In genomic region chr2:131363703-131364186, GRCh38 we compare ENCODE assay signal across 8 cellular contexts. TPM values are rescaled to one million over a fixed set of nuclear protein-coding genes. Genes with fewer than 3 reads are reported as not detected.
DNase-seq lines count a peak whose midpoint lies in the region; ATAC-seq, FAIRE-seq and TF ChIP-seq lines count a peak whose summit lies in the region.
"Not testable (repeated sequence)": the region's sequence is repeated elsewhere in the genome, so short reads cannot be mapped to it uniquely, and the experiment has no call there.

Gene RAB6D (minus strand): TSS chr2:131364168. CDS start chr2:131363720, 448 bp downstream.

- H3K4me3 Mint-ChIP-seq in activated CD4-positive, alpha-beta T cell treated with anti-CD3 and anti-CD28 coated beads, Interleukin-2, amount 10 ng/mL, durations not matched to agents 7 days and 5 days, result peak within 1 kb of the TSS; percentile 50

- TF ChIP-seq EP300 in HepG2 (IDR thresholded peaks at IDR 0.05; ENCODE audit: low read depth in 2 of 2, low read length in 2 of 2); HepG2 (CRISPR knock-in tag; IDR thresholded peaks at IDR 0.05; ENCODE audit: borderline replicate concordance); transverse colon (IDR thresholded peaks at IDR 0.05; ENCODE audit: low read depth): not testable (repeated sequence)

- H3K9me3 Mint-ChIP-seq in activated CD4-positive, alpha-beta T cell treated with anti-CD3 and anti-CD28 coated beads, Interleukin-2, amount 10 ng/mL, durations not matched to agents 7 days and 5 days, result not testable (repeated sequence)

- not testable (repeated sequence) for H3K36me3 ChIP-seq in breast epithelium; HepG2 (replicated peaks in 1 of 2; ENCODE audit: control insufficient read depth in 1 of 2, insufficient read depth in 2 of 2, low read length in 2 of 2); pancreas; transverse colon

- not testable (repeated sequence) for TF ChIP-seq RAD21 in HepG2 (CRISPR knock-in tag; IDR thresholded peaks at IDR 0.05)

- H3K4me3 ChIP-seq in breast epithelium, result peak within 1 kb of the TSS in 2 of 3 donors; percentile 23 to 43
- peak within 1 kb of the TSS in 2 of 3 experiments; percentile 16; a peak in 1 of 6 replicates for H3K4me3 ChIP-seq in HepG2 (replicated peaks in 1 of 3; ENCODE audit: insufficient read depth in 1 of 3, low read depth in 2 of 3, low read length in 3 of 3)
- peak within 1 kb of the TSS in 2 of 4 donors; percentile 18 to 35 for H3K4me3 ChIP-seq in pancreas
- peak within 1 kb of the TSS in 3 of 4 donors; percentile 30 to 58 (median 37) for H3K4me3 ChIP-seq in transverse colon

- ATAC-seq in HepG2 (peak; percentile 86), pancreas (peak; percentile 53 to 92 (median 82))

- not testable (repeated sequence) for BruUV-seq in HepG2 (replicated peaks; lab: Mats Ljungman, UMichigan)

- H4K20me1 ChIP-seq in HepG2 (ENCODE audit: insufficient read depth, low read length), result not testable (repeated sequence)

- not testable (repeated sequence) for H3K9ac ChIP-seq in HepG2 (ENCODE audit: insufficient read depth, low read depth, low read length)

- H3K27me3 ChIP-seq in breast epithelium, result not testable (repeated sequence)
- H3K27me3 ChIP-seq in HepG2 (ENCODE audit: control insufficient read depth in 1 of 2, insufficient read depth in 2 of 2, low read length in 2 of 2) (peaks cover 0 to 16% of the 10 kb centered on the region in 2 experiments; a peak in 3 of 5 replicates), pancreas (peaks cover 0 to 18% (median 2%) of the 10 kb centered on the region in 4 donors), transverse colon (peaks cover 18% of the 10 kb centered on the region)

- DNase-seq in DMS53 (lab: John Stamatoyannopoulos, UW) (peak; percentile 34), NCI-H2171 treated with DMSO at 0.1 percent for 48 hours (lab: John Stamatoyannopoulos, UW) (peak; percentile 37), head of caudate nucleus (peak in 32 of 42 donors; percentile 3 to 59 (median 32)), pancreas (peak in 1 of 6 donors; percentile 66)
- DNase-seq in activated CD4-positive, alpha-beta T cell treated with anti-CD3 and anti-CD28 coated beads, Interleukin-2, amount 10 ng/mL, durations not matched to agents 7 days and 5 days; breast epithelium (ENCODE audit: low spot score in 2 of 2); HepG2 (ENCODE audit: low spot score); transverse colon: not testable (repeated sequence)

- not testable (repeated sequence) for H3K4me1 ChIP-seq in breast epithelium; HepG2 (ENCODE audit: insufficient read depth, low read length); pancreas; transverse colon

- CTCF ChIA-PET in activated CD4-positive, alpha-beta T cell treated with anti-CD3 and anti-CD28 coated beads, Interleukin-2, amount 10 ng/mL, durations not matched to agents 7 days and 5 days (lab: Charles Lee); HepG2 (lab: Yijun Ruan, JAX; ENCODE audit: low intra/inter-chr PET ratio, low total read pairs): not testable (repeated sequence)

- FAIRE-seq in HepG2 (lab: Jason Lieb, UNC); pancreas (lab: Jason Lieb, UNC): not testable (repeated sequence)

- H3K4me1 Mint-ChIP-seq in activated CD4-positive, alpha-beta T cell treated with anti-CD3 and anti-CD28 coated beads, Interleukin-2, amount 10 ng/mL, durations not matched to agents 7 days and 5 days, result not testable (repeated sequence)

- not testable (repeated sequence) for TF ChIP-seq POLR2A in breast epithelium (IDR thresholded peaks at IDR 0.05); HepG2 (IDR thresholded peaks at IDR 0.05; ENCODE audit: insufficient read depth in 1 of 2, low read depth in 2 of 2, low read length in 2 of 2); transverse colon (IDR thresholded peaks at IDR 0.05)

- not testable (repeated sequence) for H3K27ac Mint-ChIP-seq in activated CD4-positive, alpha-beta T cell treated with anti-CD3 and anti-CD28 coated beads, Interleukin-2, amount 10 ng/mL, durations not matched to agents 7 days and 5 days

- POLR2A ChIA-PET in activated CD4-positive, alpha-beta T cell treated with anti-CD3 and anti-CD28 coated beads, Interleukin-2, amount 10 ng/mL, durations not matched to agents 7 days and 5 days (lab: Charles Lee); HepG2 (lab: Yijun Ruan, JAX): not testable (repeated sequence)

- H3K36me3 Mint-ChIP-seq in activated CD4-positive, alpha-beta T cell treated with anti-CD3 and anti-CD28 coated beads, Interleukin-2, amount 10 ng/mL, durations not matched to agents 7 days and 5 days (ENCODE audit: low read depth), result not testable (repeated sequence)

- not testable (repeated sequence) for H3K9me3 ChIP-seq in breast epithelium; HepG2 (ENCODE audit: low read length); pancreas; transverse colon

- peak within 1 kb of the TSS; percentile 36; the same call in 1 of the 2 replicates for H3K4me2 ChIP-seq in HepG2 (ENCODE audit: low read depth, low read length)

- not testable (repeated sequence) for H2AFZ ChIP-seq in HepG2 (ENCODE audit: low read length)

- not testable (repeated sequence) for H3K79me2 ChIP-seq in HepG2 (ENCODE audit: insufficient read depth, low read length)

- TF ChIP-seq CTCF in breast epithelium (IDR thresholded peaks at IDR 0.05); HepG2 (CRISPR knock-in tag; IDR thresholded peaks at IDR 0.05); pancreas (IDR thresholded peaks at IDR 0.05); transverse colon (IDR thresholded peaks at IDR 0.05): not testable (repeated sequence)

- WGBS in HepG2 (ENCODE audit: low lambda C conversion rate), result 14% methylated on average over 30 of the region's 50 CpGs
- 0 to 1% methylated on average over 32 to 41 of the region's 50 CpGs for WGBS in pancreas, 2 donors
- WGBS in transverse colon (ENCODE audit: low coverage in 1 of 2), 2 donors, result 1 to 5% methylated on average over 4 to 33 of the region's 50 CpGs

- H3K27me3 Mint-ChIP-seq in activated CD4-positive, alpha-beta T cell treated with anti-CD3 and anti-CD28 coated beads, Interleukin-2, amount 10 ng/mL, durations not matched to agents 7 days and 5 days, result peaks cover 41% of the 10 kb centered on the region

- H3K27ac ChIP-seq in breast epithelium; HepG2 (ENCODE audit: extremely low read length, insufficient read depth, low read length); pancreas: not testable (repeated sequence)
- peak within 1 kb of the TSS; percentile 69 to 82 (median 76) for H3K27ac ChIP-seq in transverse colon

- intact Hi-C loops in breast epithelium (cut with DNase I; ENCODE audit: low total_unique reads); head of caudate nucleus (cut with DNase I); HepG2 (cut with micrococcal nuclease; ENCODE audit: unreplicated experiment); pancreas (cut with DNase I); transverse colon (cut with DNase I; ENCODE audit: low total_unique reads): not testable (repeated sequence)

- in situ Hi-C loops in HepG2 (cut with HindIII; ENCODE audit: extremely low pct_ligation_motif_present, low pct_unique_long_range_greater_than_20kb), result not testable (repeated sequence)
- in situ Hi-C loops in transverse colon (cut with MboI; ENCODE audit: low pct_ligation_motif_present in 1 of 4, low pct_unique_long_range_greater_than_20kb in 1 of 4, low sequenced_read_pairs in 3 of 4), result loop anchor here in 1 of 4 donors (25.0 kb wide), 1 partner anchor 1076 kb away; no protein-coding TSS in a partner anchor

TF ChIP-seq in HepG2, 621 proteins besides CTCF, POLR2A, EP300 and RAD21:
- TF ChIP-seq HNRNPLL (IDR thresholded peaks at IDR 0.05; ENCODE audit: low read depth, low read length, poor library complexity, severe bottlenecking), result peak; percentile 48

RNA-seq across cellular contexts. Expression of gene RAB6D, which starts in this region (rescaled TPM):
- total RNA-seq in activated CD4-positive, alpha-beta T cell treated with anti-CD3 and anti-CD28 coated beads, Interleukin-2, amount 10 ng/mL, durations not matched to agents 7 days and 5 days, result not detected
- total RNA-seq in breast epithelium, result not detected
- total RNA-seq in HepG2 (2016; rRNA removed; fragmentation: Illumina TruSeq; extraction: Trizol), result not detected in 2 replicates
- not detected in 2 replicates for total RNA-seq in HepG2 (2016; cell fraction: cytosol; rRNA removed; fragmentation: Illumina TruSeq; extraction: Trizol; ENCODE audit: low read depth)
- not detected in 2 replicates for total RNA-seq in HepG2 (2016; cell fraction: insoluble cytoplasmic fraction; rRNA removed; fragmentation: Illumina TruSeq; extraction: Trizol)
- total RNA-seq in HepG2 (2016; cell fraction: membrane; rRNA removed; fragmentation: Illumina TruSeq; extraction: Trizol), result not detected in 2 replicates
- not detected in 2 replicates for total RNA-seq in HepG2 (2016; cell fraction: nucleus; rRNA removed; fragmentation: Illumina TruSeq; extraction: Trizol)
- polyA plus RNA-seq in HepG2 (2011; rRNA removed), result 0.01 and 0.03 TPM in 2 replicates
- 0.01 and 0.04 TPM in 2 replicates for polyA plus RNA-seq in HepG2 (2011; cell fraction: cytosol; rRNA removed)
- polyA plus RNA-seq in HepG2 (2011; cell fraction: nucleus; rRNA removed), result not detected in 2 replicates
- 0.16 TPM in 1 of 2 replicates, not detected in the other for polyA plus RNA-seq in HepG2 (2012)
- not detected in 2 replicates for polyA plus RNA-seq in HepG2 (2016; cell fraction: cytosol; fragmentation: Illumina TruSeq; extraction: Trizol; ENCODE audit: low read depth)
- polyA plus RNA-seq in HepG2 (2016; cell fraction: insoluble cytoplasmic fraction; fragmentation: Illumina TruSeq; extraction: Trizol; ENCODE audit: low read depth), result not detected in 2 replicates
- polyA plus RNA-seq in HepG2 (2016; cell fraction: membrane; fragmentation: Illumina TruSeq; extraction: Trizol; ENCODE audit: low read depth), result not detected in 2 replicates
- not detected in 2 replicates for polyA plus RNA-seq in HepG2 (2016; cell fraction: nucleus; fragmentation: Illumina TruSeq; extraction: Trizol; ENCODE audit: insufficient read depth, low read depth)
- not detected in 2 replicates for polyA minus RNA-seq in HepG2 (2011; rRNA and poly(A)+ RNA removed; ENCODE audit: low replicate concordance)
- not detected in 2 replicates for polyA minus RNA-seq in HepG2 (2011; cell fraction: cytosol; rRNA and poly(A)+ RNA removed)
- polyA minus RNA-seq in HepG2 (2011; cell fraction: nucleus; rRNA and poly(A)+ RNA removed), result not detected in 2 replicates
- total RNA-seq in pancreas, result under 1 TPM in 1 of 6 donors, not detected in 5; 0.08 TPM
- under 1 TPM in 1 of 2 donors, not detected in 1; 0.14 TPM for polyA plus RNA-seq in pancreas
- total RNA-seq in transverse colon, result 1 to 10 TPM in 3 of 4 donors, under 1 TPM in 1; 1.00 to 2.5 (median 2.0) TPM

Comparison
In these comparisons a context has a peak if more than half of its experiments do, and no peak if none do; other contexts are left out.
1. Peak in ATAC-seq, H3K4me3 ChIP-seq and H3K4me2 ChIP-seq in HepG2; RNA of the gene not detected or under 1 TPM.
2. Peak in ATAC-seq in pancreas; RNA of the gene not detected or under 1 TPM.